Comparison of ENCODE assay signal across 8 cellular contexts in genomic region chr4:173332963-173333657, GRCh38. TPM values are rescaled to one million over a fixed set of nuclear protein-coding genes. Genes with fewer than 3 reads are reported as not detected.
DNase-seq lines count a peak whose midpoint lies in the region; ATAC-seq and TF ChIP-seq lines count a peak whose summit lies in the region.

No MANE protein-coding gene starts in this region.

- CTCF ChIA-PET in BJ (lab: Yijun Ruan, JAX) = interaction anchor here (1.1 to 4.5 kb wide), 3 partner anchors 15 to 86 kb away, joined by 3 to 20 read pairs (median 5); no protein-coding TSS in a partner anchor

- peak overlapping the region; percentile 50 to 82 (median 80) for H3K27ac Mint-ChIP-seq in IgD-negative memory B cell

- H3K4me3 ChIP-seq in BJ (ENCODE audit: low read depth, low read length) = peak overlapping the region; percentile 100
- H3K4me3 ChIP-seq in right cardiac atrium (ENCODE audit: low read length) = peak overlapping the region; percentile 91
- H3K4me3 ChIP-seq in skeletal muscle tissue (ENCODE audit: low read length in 3 of 3) = peak overlapping the region; percentile 87 to 94 (median 94)

- H3K4me1 ChIP-seq in right cardiac atrium (ENCODE audit: control insufficient read depth, insufficient read depth, low read length) (no peaks in the 10 kb centered on the region), skeletal muscle tissue (ENCODE audit: control insufficient read depth in 3 of 3, insufficient read depth in 3 of 3, low read length in 3 of 3) (peaks cover 11 to 14% (median 13%) of the 10 kb centered on the region in 3 donors)

- no peaks in the 10 kb centered on the region for H3K9me3 ChIP-seq in right cardiac atrium (ENCODE audit: control insufficient read depth, low read length)
- no peaks in the 10 kb centered on the region for H3K9me3 ChIP-seq in skeletal muscle tissue (ENCODE audit: control insufficient read depth in 3 of 3, low read length in 3 of 3)

- no peak for TF ChIP-seq CTCF in BJ (IDR thresholded peaks at IDR 0.05; ENCODE audit: insufficient read depth, low read depth, low read length)

- peaks cover 2% of the 10 kb centered on the region for H3K36me3 Mint-ChIP-seq in IgD-negative memory B cell

- ATAC-seq in right cardiac atrium (no peak), HG02798 (IDR thresholded peaks at IDR 0.05; ENCODE audit: poor library complexity, unreplicated experiment) (no peak)

- POLR2A ChIA-PET in BJ (lab: Charles Lee) = interaction anchor here (3.1 kb wide), 1 partner anchor 37 kb away, joined by 19 read pairs; the partner anchor contains the start of gene SAP30

- peaks cover 2% of the 10 kb centered on the region for H3K27me3 Mint-ChIP-seq in IgD-negative memory B cell

- peak overlapping the region; percentile 73 to 99 (median 88) for H3K9ac ChIP-seq in skeletal muscle tissue (ENCODE audit: low read depth in 1 of 3, low read length in 3 of 3)

- H3K27ac ChIP-seq in right cardiac atrium (ENCODE audit: low read length) (peak overlapping the region; percentile 86), skeletal muscle tissue (ENCODE audit: low read depth, low read length) (peak overlapping the region; percentile 99)

- peaks cover 12 to 19% (median 16%) of the 10 kb centered on the region in 3 donors for H3K4me1 Mint-ChIP-seq in IgD-negative memory B cell

- no peaks in the 10 kb centered on the region for H3K9me3 Mint-ChIP-seq in IgD-negative memory B cell

- H3K27me3 ChIP-seq in BJ (ENCODE audit: control insufficient read depth, insufficient read depth, low read length) (no peaks in the 10 kb centered on the region), right cardiac atrium (ENCODE audit: control insufficient read depth, insufficient read depth) (no peaks in the 10 kb centered on the region), skeletal muscle tissue (ENCODE audit: control insufficient read depth in 3 of 3, insufficient read depth in 3 of 3, low read length in 3 of 3) (no peaks in the 10 kb centered on the region)

- no peak for DNase-seq in BJ (ENCODE audit: low read depth)
- DNase-seq in activated gamma-delta T cell treated with anti-CD3 and anti-CD28 coated beads, Interleukin-2, amount 50 U/mL, for 16 hours (ENCODE audit: low read depth) = peak; percentile 4
- DNase-seq in right cardiac atrium = no peak
- DNase-seq in HuH-7 (ENCODE audit: low spot score) = no peak
- DNase-seq in NCI-H446 treated with DMSO at 0.1 percent for 48 hours (lab: John Stamatoyannopoulos, UW) = no peak

- 4% methylated on average over 21 of the region's 21 CpGs for WGBS in right cardiac atrium

- H3K36me3 ChIP-seq in BJ (ENCODE audit: control insufficient read depth, insufficient read depth, low read length) = peaks cover 2% of the 10 kb centered on the region
- peaks cover 0 to 22% (median 12%) of the 10 kb centered on the region in 3 donors for H3K36me3 ChIP-seq in skeletal muscle tissue (ENCODE audit: control insufficient read depth in 3 of 3, insufficient read depth in 3 of 3, low read length in 3 of 3)

- intact Hi-C loops in right cardiac atrium (cut with DNase I) = loop anchor here in 3 of 4 donors (5.0 kb wide), 1 partner anchor 39 kb away; the partner anchor contains the start of gene SAP30 (in 3 of the 3)

- peak overlapping the region; percentile 89 to 98 (median 95) for H3K4me3 Mint-ChIP-seq in IgD-negative memory B cell

RNA-seq across cellular contexts. Expression of gene HMGB2, which starts 1.0 kb away (rescaled TPM):
- polyA plus RNA-seq in BJ (2011; rRNA removed) (32.7 and 68.5 TPM in 2 replicates), IgD-negative memory B cell (128 TPM), right cardiac atrium (98.3 TPM)
- polyA minus RNA-seq in BJ (2011; rRNA and poly(A)+ RNA removed) = 14.8 and 17.6 TPM in 2 replicates
- total RNA-seq in right cardiac atrium (10 to 100 TPM; 26.3 to 53.4 (median 44.3) TPM), skeletal muscle tissue (39.7 TPM)

RNA-seq across cellular contexts. Expression of gene SAP30, which starts 37.6 kb away (rescaled TPM):
- polyA plus RNA-seq in BJ (2011; rRNA removed) = 3.7 and 8.9 TPM in 2 replicates
- polyA minus RNA-seq in BJ (2011; rRNA and poly(A)+ RNA removed) = 2.2 and 2.8 TPM in 2 replicates
- 2.5 TPM for polyA plus RNA-seq in IgD-negative memory B cell
- total RNA-seq in right cardiac atrium = 10 to 100 TPM; 18.8 to 23.7 (median 20.8) TPM
- polyA plus RNA-seq in right cardiac atrium = 20.0 TPM
- total RNA-seq in skeletal muscle tissue = 6.3 TPM
